ENCODE assay signal across 13 cellular contexts in the genomic region with DNA sequence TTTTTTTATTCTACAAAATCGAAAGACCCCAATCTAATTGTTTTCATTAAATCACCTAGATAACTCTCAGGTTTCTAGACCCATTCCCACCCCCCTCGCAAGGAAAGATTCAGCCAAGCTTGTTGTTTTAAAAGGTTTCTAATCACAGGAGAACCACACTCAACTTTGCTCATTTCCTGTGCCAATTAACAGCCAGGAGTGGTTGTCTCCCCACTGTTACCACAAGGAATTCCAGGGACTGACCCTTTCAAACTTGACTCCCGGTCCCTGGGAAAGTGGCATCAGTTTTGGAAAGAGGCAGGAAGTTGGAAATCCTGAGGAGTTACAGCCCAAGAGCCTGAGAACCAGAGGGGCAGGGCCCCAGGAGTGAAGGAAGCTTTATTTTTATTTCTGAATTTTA.
A peak's percentile ranks its signal among the peaks of the same experiment; 100 is the strongest.
DNase-seq lines count a peak whose midpoint lies in the region; ATAC-seq, FAIRE-seq and TF ChIP-seq lines count a peak whose summit lies in the region.
"Had no signal": no experiment of that assay in that cellular context is flagged by ENCODE, and none has a peak within 500 bp of the region (broad histone marks: within the 10 kb centered on the region; RNA-seq: fewer than 3 reads in every experiment).

No MANE protein-coding gene starts in this region.

- H3K27me3 ChIP-seq in ACC112 (ENCODE audit: insufficient read depth, low read length) = no peaks in the 10 kb centered on the region
- H3K27me3 ChIP-seq in brain microvascular endothelial cell (replicated peaks) = no peaks in the 10 kb centered on the region
- no peaks in the 10 kb centered on the region for H3K27me3 ChIP-seq in spleen (replicated peaks in 1 of 7)

- no peak for FAIRE-seq in HTR-8/SVneo (lab: Jason Lieb, UNC)

- ATAC-seq in activated CD4-positive, CD25-positive, alpha-beta regulatory T cell treated with anti-CD3 and anti-CD28 coated beads, Interleukin-2, amount 50 U/mL, for 24 hours = no peak
- ATAC-seq: activated CD8-positive, alpha-beta memory T cell treated with anti-CD3 and anti-CD28 coated beads, Interleukin-2, amount 10 ng/mL, durations not matched to agents 7 days and 5 days; mucosa of descending colon had no signal

- in situ Hi-C loops in brain microvascular endothelial cell (cut with HindIII; ENCODE audit: low pct_ligation_motif_present, low sequenced_read_pairs) = no loop called here

- peak overlapping the region; percentile 45; the same call in 1 of the 2 replicates for H3K27ac ChIP-seq in ACC112 (ENCODE audit: low read depth, low read length)
- peak overlapping the region; percentile 60 for H3K27ac ChIP-seq in brain microvascular endothelial cell
- H3K27ac ChIP-seq in spleen = peak overlapping the region in 3 of 8 donors; percentile 1 to 46 (median 42)

- TF ChIP-seq CTCF in brain microvascular endothelial cell (IDR thresholded peaks at IDR 0.05; ENCODE audit: low read depth, low read length, missing control alignments) (no peak), spleen (IDR thresholded peaks at IDR 0.05 in 8 of 11, conservative IDR thresholded peaks at IDR 0.05 in 3 of 11) (no peak)

- DNase-seq in HTR-8/SVneo (ENCODE audit: insufficient read length, low spot score) = peak; percentile 35
- DNase-seq in brain microvascular endothelial cell = peak; percentile 77
- peak; percentile 83 for DNase-seq in kidney glomerular epithelial cell (lab: John Stamatoyannopoulos, UW)
- no peak for DNase-seq in activated CD8-positive, alpha-beta memory T cell treated with anti-CD3 and anti-CD28 coated beads, Interleukin-2, amount 50 U/mL, for 4 hours
- DNase-seq in KG1 (lab: John Stamatoyannopoulos, UW) = no peak
- no peak for DNase-seq in spleen
- DNase-seq: activated CD8-positive, alpha-beta memory T cell treated with anti-CD3 and anti-CD28 coated beads, Interleukin-2, amount 10 ng/mL, durations not matched to agents 7 days and 5 days; AML-193; mucosa of descending colon; NCI-H446; stimulated activated naive CD4-positive, alpha-beta T cell treated with Interleukin-2 at 50 U/mL for 16 hours had no signal

- TF ChIP-seq POLR2A in spleen (IDR thresholded peaks at IDR 0.05) = no peak

- intact Hi-C loops in spleen (cut with DNase I; ENCODE audit: low total_unique reads) = no loop called here

- peak overlapping the region; percentile 4 for H2AFZ ChIP-seq in ACC112 (ENCODE audit: low read length, unreplicated experiment)

- 44 to 65% (median 60%) methylated on average over 3 of the region's 3 CpGs for WGBS in spleen, 5 donors

- H3K9me3 ChIP-seq in spleen = no peaks in the 10 kb centered on the region
- H3K9me3 ChIP-seq: mucosa of descending colon had no signal

- H3K36me3 ChIP-seq in ACC112 (ENCODE audit: insufficient read depth, low read length) (no peaks in the 10 kb centered on the region), brain microvascular endothelial cell (replicated peaks) (no peaks in the 10 kb centered on the region), spleen (no peaks in the 10 kb centered on the region)

- no peak overlapping the region for H3K4me3 ChIP-seq in ACC112 (ENCODE audit: low read depth, low read length)
- H3K4me3 ChIP-seq in brain microvascular endothelial cell (ENCODE audit: low read depth, low read length) = no peak overlapping the region
- no peak overlapping the region for H3K4me3 ChIP-seq in spleen
- H3K4me3 ChIP-seq: mucosa of descending colon had no signal

- H3K79me2 ChIP-seq in ACC112 (ENCODE audit: control insufficient read depth, insufficient read depth, low read length, unreplicated experiment) = no peaks in the 10 kb centered on the region

- H3K4me1 ChIP-seq in ACC112 (ENCODE audit: control insufficient read depth, insufficient read depth, low read length, unreplicated experiment) (peaks cover 23% of the 10 kb centered on the region), spleen (peaks cover 0 to 3% (median 0%) of the 10 kb centered on the region in 6 donors)

Comparison
In these comparisons a context has a peak if more than half of its experiments do, and no peak if none do; other contexts are left out.
1. DNase-seq: peak in HTR-8/SVneo (single experiment), brain microvascular endothelial cell (single experiment) and kidney glomerular epithelial cell (single experiment); none in activated CD8-positive, alpha-beta memory T cell treated with anti-CD3 and anti-CD28 coated beads, Interleukin-2, amount 50 U/mL, for 4 hours (single experiment), KG1 (single experiment) and spleen (single experiment).